In the genomic region with DNA sequence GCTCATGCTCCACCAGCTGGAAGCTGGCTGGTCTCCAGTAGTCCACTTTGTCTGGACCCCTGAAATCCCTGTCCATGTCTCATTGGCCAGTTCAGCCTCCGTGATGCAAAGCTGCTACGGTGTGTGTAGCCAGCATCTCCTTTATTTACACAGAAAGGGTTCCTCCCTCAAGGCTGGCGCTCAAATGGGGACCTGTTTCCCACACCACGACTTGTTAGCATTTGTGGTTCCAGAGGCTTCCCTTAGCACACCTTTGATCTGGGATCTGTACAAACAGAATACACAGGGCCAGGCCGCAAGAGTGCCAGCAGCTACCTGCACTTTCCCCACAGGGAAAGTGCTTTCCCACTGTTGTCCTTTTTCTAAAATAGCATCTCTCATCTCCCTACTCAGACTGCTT, we compare ENCODE assay signal across 14 cellular contexts. TPM values are rescaled to one million over a fixed set of nuclear protein-coding genes. Genes with fewer than 3 reads are reported as not detected.
DNase-seq lines count a peak whose midpoint lies in the region; ATAC-seq and TF ChIP-seq lines count a peak whose summit lies in the region.
"Had no signal": no experiment of that assay in that cellular context is flagged by ENCODE, and none has a peak within 500 bp of the region (broad histone marks: within the 10 kb centered on the region; RNA-seq: fewer than 3 reads in every experiment).

No MANE protein-coding gene starts in this region.

- no peak overlapping the region for H3K4me3 ChIP-seq in naive thymus-derived CD4-positive, alpha-beta T cell (ENCODE audit: low read length)
- no peak overlapping the region for H3K4me3 ChIP-seq in SJCRH30
- H3K4me3 ChIP-seq: SJSA1 had no signal

- H3K4me1 Mint-ChIP-seq in CD14-positive monocyte: peaks cover 7% of the 10 kb centered on the region
- peaks cover 17 to 26% (median 18%) of the 10 kb centered on the region in 3 donors for H3K4me1 Mint-ChIP-seq in IgD-negative memory B cell
- peaks cover 10% of the 10 kb centered on the region for H3K4me1 Mint-ChIP-seq in activated naive CD8-positive, alpha-beta T cell treated with anti-CD3 and anti-CD28 coated beads, Interleukin-2, amount 50 U/mL, for 24 hours
- peaks cover 11 to 26% (median 24%) of the 10 kb centered on the region in 7 donors for H3K4me1 Mint-ChIP-seq in naive thymus-derived CD4-positive, alpha-beta T cell
- H3K4me1 Mint-ChIP-seq: H9 had no signal

- DNase-seq in CD14-positive monocyte (ENCODE audit: low spot score) (no peak), NK-92 (lab: John Stamatoyannopoulos, UW; ENCODE audit: unreplicated experiment) (no peak), SJCRH30 (no peak)
- DNase-seq in activated naive CD8-positive, alpha-beta T cell treated with anti-CD3 and anti-CD28 coated beads, Interleukin-2, amount 50 U/mL, for 24 hours: no peak
- DNase-seq in naive thymus-derived CD4-positive, alpha-beta T cell: peak in 7 of 9 donors; percentile 17 to 40 (median 26)
- DNase-seq: activated gamma-delta T cell, glutamatergic neuron, H9 had no signal

- H3K27ac Mint-ChIP-seq in CD14-positive monocyte: peak overlapping the region in 6 of 7 donors; percentile 23 to 82 (median 58)
- H3K27ac Mint-ChIP-seq in IgD-negative memory B cell: peak overlapping the region; percentile 48 to 85 (median 57)
- peak overlapping the region; percentile 78 for H3K27ac Mint-ChIP-seq in activated naive CD8-positive, alpha-beta T cell treated with anti-CD3 and anti-CD28 coated beads, Interleukin-2, amount 50 U/mL, for 24 hours
- H3K27ac Mint-ChIP-seq in naive thymus-derived CD4-positive, alpha-beta T cell: peak overlapping the region; percentile 42 to 84 (median 57)
- H3K27ac Mint-ChIP-seq: H9 had no signal

- H3K27me3 Mint-ChIP-seq in CD14-positive monocyte (ENCODE audit: low read depth in 3 of 3): peaks cover 0 to 2% (median 2%) of the 10 kb centered on the region in 3 donors
- no peaks in the 10 kb centered on the region for H3K27me3 Mint-ChIP-seq in IgD-negative memory B cell
- no peaks in the 10 kb centered on the region for H3K27me3 Mint-ChIP-seq in activated naive CD8-positive, alpha-beta T cell treated with anti-CD3 and anti-CD28 coated beads, Interleukin-2, amount 50 U/mL, for 24 hours
- no peaks in the 10 kb centered on the region for H3K27me3 Mint-ChIP-seq in naive thymus-derived CD4-positive, alpha-beta T cell

- intact Hi-C loops in CD14-positive monocyte (cut with micrococcal nuclease): loop anchor here (5.0 kb wide), 3 partner anchors 50 to 140 kb away; no protein-coding TSS in a partner anchor
- intact Hi-C loops in naive thymus-derived CD4-positive, alpha-beta T cell (cut with micrococcal nuclease): loop anchor here in 1 of 2 donors (5.0 kb wide), 1 partner anchor 35 kb away; no protein-coding TSS in a partner anchor

- no peaks in the 10 kb centered on the region for H3K36me3 ChIP-seq in naive thymus-derived CD4-positive, alpha-beta T cell (ENCODE audit: control insufficient read depth in 2 of 3, insufficient read depth in 3 of 3, low read length in 3 of 3)
- no peaks in the 10 kb centered on the region for H3K36me3 ChIP-seq in SJCRH30
- H3K36me3 ChIP-seq: SJSA1 had no signal

- no peak for ATAC-seq in activated naive CD8-positive, alpha-beta T cell treated with anti-CD3 and anti-CD28 coated beads, Interleukin-2, amount 50 U/mL, for 24 hours
- peak; percentile 37 for ATAC-seq in naive thymus-derived CD4-positive, alpha-beta T cell
- ATAC-seq in activated CD4-positive, CD25-positive, alpha-beta regulatory T cell treated with anti-CD3 and anti-CD28 coated beads, Interleukin-2, amount 50 U/mL, for 24 hours: no peak
- no peak for ATAC-seq in HG02610 (IDR thresholded peaks at IDR 0.05; ENCODE audit: unreplicated experiment)
- ATAC-seq: sciatic nerve had no signal

- H3K27ac ChIP-seq in naive thymus-derived CD4-positive, alpha-beta T cell (ENCODE audit: low read depth, low read length): peak overlapping the region; percentile 0
- no peak overlapping the region for H3K27ac ChIP-seq in SJCRH30
- H3K27ac ChIP-seq: HL-60, SJSA1 had no signal

- no peak for TF ChIP-seq CTCF in CD14-positive monocyte (IDR thresholded peaks at IDR 0.05)

- no peaks in the 10 kb centered on the region for H3K27me3 ChIP-seq in naive thymus-derived CD4-positive, alpha-beta T cell (ENCODE audit: control insufficient read depth in 2 of 2, insufficient read depth in 2 of 2, low read length in 2 of 2)
- no peaks in the 10 kb centered on the region for H3K27me3 ChIP-seq in SJCRH30
- H3K27me3 ChIP-seq: SJSA1 had no signal

- peaks cover 0 to 1% (median 0%) of the 10 kb centered on the region in 7 donors for H3K9me3 Mint-ChIP-seq in CD14-positive monocyte
- H3K9me3 Mint-ChIP-seq in IgD-negative memory B cell: no peaks in the 10 kb centered on the region
- peaks cover 3% of the 10 kb centered on the region for H3K9me3 Mint-ChIP-seq in activated naive CD8-positive, alpha-beta T cell treated with anti-CD3 and anti-CD28 coated beads, Interleukin-2, amount 50 U/mL, for 24 hours
- H3K9me3 Mint-ChIP-seq in naive thymus-derived CD4-positive, alpha-beta T cell: peaks cover 0 to 4% (median 0%) of the 10 kb centered on the region in 11 donors

- no peaks in the 10 kb centered on the region for H3K9me3 ChIP-seq in naive thymus-derived CD4-positive, alpha-beta T cell (ENCODE audit: control insufficient read depth in 2 of 3, low read length in 3 of 3)
- no peaks in the 10 kb centered on the region for H3K9me3 ChIP-seq in SJCRH30 (replicated peaks)
- H3K9me3 ChIP-seq: SJSA1 had no signal

- H3K36me3 Mint-ChIP-seq in CD14-positive monocyte (no peaks in the 10 kb centered on the region), IgD-negative memory B cell (no peaks in the 10 kb centered on the region)
- peaks cover 4% of the 10 kb centered on the region for H3K36me3 Mint-ChIP-seq in activated naive CD8-positive, alpha-beta T cell treated with anti-CD3 and anti-CD28 coated beads, Interleukin-2, amount 50 U/mL, for 24 hours (ENCODE audit: low read depth)
- peaks cover 0 to 4% (median 0%) of the 10 kb centered on the region in 5 donors for H3K36me3 Mint-ChIP-seq in naive thymus-derived CD4-positive, alpha-beta T cell

- POLR2A ChIA-PET in naive thymus-derived CD4-positive, alpha-beta T cell (lab: Charles Lee): interaction anchor here (0.8 to 1.4 kb wide), 5 partner anchors 27 to 144 kb away, joined by 4 read pairs; no protein-coding TSS in a partner anchor

- CTCF ChIA-PET in naive thymus-derived CD4-positive, alpha-beta T cell (lab: Charles Lee): interaction anchor here (1.0 to 1.6 kb wide), 5 partner anchors 10 to 147 kb away, joined by 3 to 15 read pairs (median 4); no protein-coding TSS in a partner anchor

- peak overlapping the region in 1 of 2 donors; percentile 42 for H3K4me3 Mint-ChIP-seq in CD14-positive monocyte
- peak overlapping the region; percentile 18 to 85 (median 70) for H3K4me3 Mint-ChIP-seq in IgD-negative memory B cell
- H3K4me3 Mint-ChIP-seq in activated naive CD8-positive, alpha-beta T cell treated with anti-CD3 and anti-CD28 coated beads, Interleukin-2, amount 50 U/mL, for 24 hours: peak overlapping the region; percentile 39
- H3K4me3 Mint-ChIP-seq in naive thymus-derived CD4-positive, alpha-beta T cell: peak overlapping the region in 9 of 10 donors; percentile 3 to 82 (median 62)
- H3K4me3 Mint-ChIP-seq: H9 had no signal

- peaks cover 21 to 29% of the 10 kb centered on the region in 2 donors for H3K4me1 ChIP-seq in naive thymus-derived CD4-positive, alpha-beta T cell (ENCODE audit: control insufficient read depth in 2 of 2, insufficient read depth in 2 of 2, low read length in 2 of 2)
- H3K4me1 ChIP-seq in SJCRH30: no peaks in the 10 kb centered on the region

RNA-seq across cellular contexts. Expression of gene SMU1, which starts 5.7 kb away (rescaled TPM):
- 10 to 100 TPM; 19.3 to 21.7 TPM for polyA plus RNA-seq in CD14-positive monocyte
- 19.3 TPM for polyA plus RNA-seq in IgD-negative memory B cell
- total RNA-seq in naive thymus-derived CD4-positive, alpha-beta T cell: 10 to 100 TPM; 22.3 to 32.9 (median 25.6) TPM
- 10 to 100 TPM; 26.4 to 30.0 TPM for polyA plus RNA-seq in naive thymus-derived CD4-positive, alpha-beta T cell
- total RNA-seq in SJCRH30 (2014; rRNA removed; shearing (Covaris generic)): 30.0 and 30.4 TPM in 2 replicates

RNA-seq across cellular contexts. Expression of gene DNAJA1, which starts 57.1 kb away (rescaled TPM):
- polyA plus RNA-seq in CD14-positive monocyte (10 to 100 TPM; 73.3 to 93.6 TPM), IgD-negative memory B cell (77.1 TPM)
- total RNA-seq in naive thymus-derived CD4-positive, alpha-beta T cell: 100 to 1,000 TPM in 3 of 5 experiments, 10 to 100 TPM in 2; 66.8 to 204 (median 119) TPM
- polyA plus RNA-seq in naive thymus-derived CD4-positive, alpha-beta T cell: 100 to 1,000 TPM in 1 of 2 donors, 10 to 100 TPM in 1; 77.3 to 116 TPM
- total RNA-seq in SJCRH30 (2014; rRNA removed; shearing (Covaris generic)): 239 and 246 TPM in 2 replicates

Comparison
In these comparisons a context has a peak if more than half of its experiments do, and no peak if none do; other contexts are left out.
1. DNase-seq: peak in naive thymus-derived CD4-positive, alpha-beta T cell (7 of 9); none in CD14-positive monocyte (single experiment), activated naive CD8-positive, alpha-beta T cell treated with anti-CD3 and anti-CD28 coated beads, Interleukin-2, amount 50 U/mL, for 24 hours (single experiment), NK-92 (single experiment) and SJCRH30 (0 of 2).
2. Peak in every context shown above with its lines, with median percentiles within 50 percentile points of each other: H3K27ac Mint-ChIP-seq.